ENCODE assay signal across 13 cellular contexts in genomic region chr3:171393032-171393744, GRCh38.
A peak's percentile ranks its signal among the peaks of the same experiment; 100 is the strongest.
DNase-seq lines count a peak whose midpoint lies in the region; ATAC-seq and TF ChIP-seq lines count a peak whose summit lies in the region.
"Had no signal": no experiment of that assay in that cellular context is flagged by ENCODE, and none has a peak within 500 bp of the region (broad histone marks: within the 10 kb centered on the region; RNA-seq: fewer than 3 reads in every experiment).

No MANE protein-coding gene starts in this region.

- ATAC-seq in right lobe of liver (peak; percentile 64 to 75 (median 70)), HG02938 (IDR thresholded peaks at IDR 0.05; ENCODE audit: unreplicated experiment) (no peak)
- ATAC-seq in stimulated activated memory B cell treated with anti-CD40 and anti-IgM and Interleukin-4, amounts not matched to agents 10 μg/mL and 1 μg/mL and 100 μg/mL, for 72 hours = no peak

- H3K36me3 Mint-ChIP-seq in stimulated activated memory B cell treated with anti-CD40 and anti-IgM and Interleukin-4, amounts not matched to agents 10 μg/mL and 1 μg/mL and 100 μg/mL, for 72 hours = peaks cover 5% of the 10 kb centered on the region

- WGBS in right lobe of liver (ENCODE audit: insufficient coverage, low coverage, low lambda C conversion rate, missing lambda C conversion rate) = 32% methylated on average over 6 of the region's 7 CpGs

- H3K27me3 Mint-ChIP-seq in stimulated activated memory B cell treated with anti-CD40 and anti-IgM and Interleukin-4, amounts not matched to agents 10 μg/mL and 1 μg/mL and 100 μg/mL, for 72 hours = no peaks in the 10 kb centered on the region
- H3K27me3 Mint-ChIP-seq: activated B cell treated with CpG ODN at 0.5 μM for 24 hours had no signal

- peaks cover 0 to 18% (median 4%) of the 10 kb centered on the region in 4 donors for H3K4me1 ChIP-seq in right lobe of liver

- H3K36me3 ChIP-seq in right lobe of liver = no peaks in the 10 kb centered on the region
- H3K36me3 ChIP-seq: sigmoid colon had no signal

- H3K27ac Mint-ChIP-seq in stimulated activated memory B cell treated with anti-CD40 and anti-IgM and Interleukin-4, amounts not matched to agents 10 μg/mL and 1 μg/mL and 100 μg/mL, for 72 hours = no peak overlapping the region
- H3K27ac Mint-ChIP-seq: activated B cell treated with CpG ODN at 0.5 μM for 24 hours had no signal

- H3K4me1 Mint-ChIP-seq in stimulated activated memory B cell treated with anti-CD40 and anti-IgM and Interleukin-4, amounts not matched to agents 10 μg/mL and 1 μg/mL and 100 μg/mL, for 72 hours = no peaks in the 10 kb centered on the region
- H3K4me1 Mint-ChIP-seq: activated B cell treated with CpG ODN at 0.5 μM for 24 hours had no signal

- peak overlapping the region; percentile 7 for H3K27ac ChIP-seq in cingulate gyrus (ENCODE audit: low read depth, low read length)
- H3K27ac ChIP-seq in right lobe of liver = no peak overlapping the region
- H3K27ac ChIP-seq: C4-2B had no signal

- H3K4me3 ChIP-seq in right lobe of liver = no peak overlapping the region
- H3K4me3 ChIP-seq: sigmoid colon had no signal

- H3K9me3 Mint-ChIP-seq in stimulated activated memory B cell treated with anti-CD40 and anti-IgM and Interleukin-4, amounts not matched to agents 10 μg/mL and 1 μg/mL and 100 μg/mL, for 72 hours = no peaks in the 10 kb centered on the region

- no peak for TF ChIP-seq CTCF in right lobe of liver (IDR thresholded peaks at IDR 0.05)

- TF ChIP-seq POLR2A in right lobe of liver (IDR thresholded peaks at IDR 0.05) = no peak

- no peaks in the 10 kb centered on the region for H3K27me3 ChIP-seq in right lobe of liver
- H3K27me3 ChIP-seq: sigmoid colon had no signal

- peak; percentile 35 for DNase-seq in DMS79 (lab: John Stamatoyannopoulos, UW)
- DNase-seq in NCI-H2196 (lab: John Stamatoyannopoulos, UW; ENCODE audit: unreplicated experiment) = peak; percentile 65
- DNase-seq in right lobe of liver = no peak
- DNase-seq in SKM-1 (lab: John Stamatoyannopoulos, UW; ENCODE audit: unreplicated experiment) = no peak
- no peak for DNase-seq in LoVo (ENCODE audit: low spot score)
- DNase-seq: activated B cell treated with CpG ODN at 0.5 μM for 24 hours; activated effector memory CD4-positive, alpha-beta T cell treated with Interleukin-2 at 50 U/mL for 16 hours; kidney glomerular epithelial cell; sigmoid colon had no signal

- intact Hi-C loops in right lobe of liver (cut with DNase I) = no loop called here

- H3K9me3 ChIP-seq in right lobe of liver = no peaks in the 10 kb centered on the region
- H3K9me3 ChIP-seq: sigmoid colon had no signal

- H3K4me3 Mint-ChIP-seq in stimulated activated memory B cell treated with anti-CD40 and anti-IgM and Interleukin-4, amounts not matched to agents 10 μg/mL and 1 μg/mL and 100 μg/mL, for 72 hours = no peak overlapping the region
- H3K4me3 Mint-ChIP-seq: activated B cell treated with CpG ODN at 0.5 μM for 24 hours had no signal

Comparison
In these comparisons a context has a peak if more than half of its experiments do, and no peak if none do; other contexts are left out.
1. DNase-seq: peak in DMS79 (single experiment) and NCI-H2196 (single experiment); none in right lobe of liver (0 of 3), SKM-1 (single experiment) and LoVo (single experiment).
2. ATAC-seq: peak in right lobe of liver (4 of 4); none in HG02938 (single experiment) and stimulated activated memory B cell treated with anti-CD40 and anti-IgM and Interleukin-4, amounts not matched to agents 10 μg/mL and 1 μg/mL and 100 μg/mL, for 72 hours (single experiment).